ENCODE assay signal across 7 cellular contexts in the genomic region with DNA sequence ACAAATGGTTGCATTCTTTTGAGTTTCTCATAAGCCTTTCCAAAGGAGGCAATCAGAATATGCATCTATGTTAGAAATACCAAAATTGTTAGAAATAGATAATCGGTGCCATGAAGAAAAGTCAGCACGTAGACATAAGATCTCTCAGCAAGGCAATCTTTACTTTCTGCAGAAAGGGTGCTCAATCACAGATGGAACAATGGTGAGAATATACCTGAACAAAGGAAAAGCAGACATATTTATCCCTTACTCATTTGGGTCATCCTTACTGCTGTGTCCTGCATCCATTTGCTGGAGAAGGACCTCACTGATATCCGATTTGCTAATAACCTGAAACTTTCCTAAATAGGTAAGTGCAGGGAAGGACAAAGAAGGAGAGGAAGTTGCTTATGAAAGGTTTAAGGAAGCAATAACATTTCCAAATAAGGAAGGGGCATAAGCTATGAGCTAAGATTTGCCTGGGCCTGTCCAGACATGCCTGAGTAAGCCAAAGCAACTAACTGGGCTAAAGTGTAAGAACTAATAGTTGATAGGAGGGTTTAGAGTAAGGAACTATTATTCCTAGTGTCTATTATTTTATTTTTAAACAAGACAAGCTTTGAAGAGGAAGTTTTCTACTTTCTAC. TPM values are rescaled to one million over a fixed set of nuclear protein-coding genes. Genes with fewer than 3 reads are reported as not detected.
DNase-seq lines count a peak whose midpoint lies in the region; ATAC-seq and TF ChIP-seq lines count a peak whose summit lies in the region.
"Not testable (repeated sequence)": the region's sequence is repeated elsewhere in the genome, so short reads cannot be mapped to it uniquely, and the experiment has no call there.

No MANE protein-coding gene starts in this region.

- intact Hi-C loops in MCF 10A (cut with micrococcal nuclease), result not testable (repeated sequence)

- TF ChIP-seq CTCF in HEK293 (tag by site-specific recombination; IDR thresholded peaks at IDR 0.05); MCF 10A (IDR thresholded peaks at IDR 0.05; ENCODE audit: unreplicated experiment); epithelial cell of esophagus (IDR thresholded peaks at IDR 0.05; ENCODE audit: insufficient read depth, low read depth, low read length, missing control alignments): not testable (repeated sequence)

- not testable (repeated sequence) for H3K4me1 Mint-ChIP-seq in activated CD8-positive, alpha-beta T cell treated with anti-CD3 and anti-CD28 coated beads, Interleukin-2, amount 10 ng/mL, durations not matched to agents 7 days and 5 days (ENCODE audit: low read depth); MCF 10A (ENCODE audit: insufficient read depth, unreplicated experiment)

- H3K27ac Mint-ChIP-seq in activated CD8-positive, alpha-beta T cell treated with anti-CD3 and anti-CD28 coated beads, Interleukin-2, amount 10 ng/mL, durations not matched to agents 7 days and 5 days, result peak overlapping the region; percentile 33
- peak overlapping the region; percentile 83 for H3K27ac Mint-ChIP-seq in MCF 10A (ENCODE audit: low read depth, unreplicated experiment)

- TSS peak; percentile 31 for BruUV-seq in MCF 10A (replicated peaks; lab: Mats Ljungman, UMichigan)

- H3K4me3 Mint-ChIP-seq in activated CD8-positive, alpha-beta T cell treated with anti-CD3 and anti-CD28 coated beads, Interleukin-2, amount 10 ng/mL, durations not matched to agents 7 days and 5 days; MCF 10A (ENCODE audit: unreplicated experiment): not testable (repeated sequence)

- not testable (repeated sequence) for H3K36me3 Mint-ChIP-seq in activated CD8-positive, alpha-beta T cell treated with anti-CD3 and anti-CD28 coated beads, Interleukin-2, amount 10 ng/mL, durations not matched to agents 7 days and 5 days (ENCODE audit: low read depth); MCF 10A (ENCODE audit: insufficient read depth, unreplicated experiment)

- peak; percentile 7 for DNase-seq in NOMO-1 treated with DMSO at 0.1 percent for 48 hours (lab: John Stamatoyannopoulos, UW; ENCODE audit: unreplicated experiment)
- DNase-seq in activated CD8-positive, alpha-beta T cell treated with anti-CD3 and anti-CD28 coated beads, Interleukin-2, amount 10 ng/mL, durations not matched to agents 7 days and 5 days, result not testable (repeated sequence)
- peak; percentile 36 for DNase-seq in MCF 10A (ENCODE audit: unreplicated experiment)
- DNase-seq in epithelial cell of esophagus (ENCODE audit: low read depth), result peak; percentile 58
- DNase-seq in iris pigment epithelial cell (ENCODE audit: low read depth), result peak; percentile 28
- peak; percentile 17 for DNase-seq in renal cortical epithelial cell (ENCODE audit: low read depth)

- H3K9me3 Mint-ChIP-seq in activated CD8-positive, alpha-beta T cell treated with anti-CD3 and anti-CD28 coated beads, Interleukin-2, amount 10 ng/mL, durations not matched to agents 7 days and 5 days (ENCODE audit: insufficient read depth); MCF 10A (ENCODE audit: unreplicated experiment): not testable (repeated sequence)

- not testable (repeated sequence) for H3K4me1 ChIP-seq in HEK293 (ENCODE audit: control insufficient read depth, insufficient read depth, low read length)

- H3K27ac ChIP-seq in HEK293 (ENCODE audit: extremely low read depth, low read depth, low read length), result not testable (repeated sequence)

- CTCF ChIA-PET in HEK293 (lab: Yijun Ruan, JAX), result interaction anchor here (0.7 kb wide), 1 partner anchor 15 kb away, joined by 4 read pairs; no protein-coding TSS in a partner anchor
- CTCF ChIA-PET in activated CD8-positive, alpha-beta T cell treated with anti-CD3 and anti-CD28 coated beads, Interleukin-2, amount 10 ng/mL, durations not matched to agents 7 days and 5 days (lab: Charles Lee), result interaction anchor here (1.1 kb wide), 1 partner anchor 52 kb away, joined by 4 read pairs; no protein-coding TSS in a partner anchor
- CTCF ChIA-PET in MCF 10A (lab: Yijun Ruan, JAX), result interaction anchor here (0.6 to 2.9 kb wide), 8 partner anchors 12 to 493 kb away, joined by 3 to 9 read pairs (median 6); no protein-coding TSS in a partner anchor

- not testable (repeated sequence) for H3K4me3 ChIP-seq in HEK293 (ENCODE audit: low read depth, low read length); epithelial cell of esophagus (ENCODE audit: low read length)

- ATAC-seq in activated CD8-positive, alpha-beta T cell treated with anti-CD3 and anti-CD28 coated beads, Interleukin-2, amount 10 ng/mL, durations not matched to agents 7 days and 5 days, result not testable (repeated sequence)

- H3K36me3 ChIP-seq in HEK293 (ENCODE audit: control insufficient read depth in 2 of 2, insufficient read depth in 1 of 2, low read length in 2 of 2), result not testable (repeated sequence)

- H3K27me3 Mint-ChIP-seq in activated CD8-positive, alpha-beta T cell treated with anti-CD3 and anti-CD28 coated beads, Interleukin-2, amount 10 ng/mL, durations not matched to agents 7 days and 5 days (ENCODE audit: low read depth), result peaks cover 20% of the 10 kb centered on the region
- not testable (repeated sequence) for H3K27me3 Mint-ChIP-seq in MCF 10A (ENCODE audit: insufficient read depth, unreplicated experiment)

- POLR2A ChIA-PET in HEK293 (lab: Yijun Ruan, JAX); activated CD8-positive, alpha-beta T cell treated with anti-CD3 and anti-CD28 coated beads, Interleukin-2, amount 10 ng/mL, durations not matched to agents 7 days and 5 days (lab: Charles Lee): not testable (repeated sequence)
- POLR2A ChIA-PET in MCF 10A (lab: Yijun Ruan, JAX), result interaction anchor here (0.9 to 1.2 kb wide), 2 partner anchors 10 to 22 kb away, joined by 3 to 4 read pairs; no protein-coding TSS in a partner anchor

- H3K9me3 ChIP-seq in HEK293 (ENCODE audit: control insufficient read depth, insufficient read depth, low read depth, low read length), result not testable (repeated sequence)

TF ChIP-seq in HEK293, 187 proteins besides CTCF, POLR2A, EP300 and RAD21:
- TF ChIP-seq ZNF561 (tag by site-specific recombination; IDR thresholded peaks at IDR 0.05; ENCODE audit: borderline replicate concordance), result 0 out of 2 replicates have a peak, but pooled peaks have one; percentile 47
- TF ChIP-seq, protein P1, sequence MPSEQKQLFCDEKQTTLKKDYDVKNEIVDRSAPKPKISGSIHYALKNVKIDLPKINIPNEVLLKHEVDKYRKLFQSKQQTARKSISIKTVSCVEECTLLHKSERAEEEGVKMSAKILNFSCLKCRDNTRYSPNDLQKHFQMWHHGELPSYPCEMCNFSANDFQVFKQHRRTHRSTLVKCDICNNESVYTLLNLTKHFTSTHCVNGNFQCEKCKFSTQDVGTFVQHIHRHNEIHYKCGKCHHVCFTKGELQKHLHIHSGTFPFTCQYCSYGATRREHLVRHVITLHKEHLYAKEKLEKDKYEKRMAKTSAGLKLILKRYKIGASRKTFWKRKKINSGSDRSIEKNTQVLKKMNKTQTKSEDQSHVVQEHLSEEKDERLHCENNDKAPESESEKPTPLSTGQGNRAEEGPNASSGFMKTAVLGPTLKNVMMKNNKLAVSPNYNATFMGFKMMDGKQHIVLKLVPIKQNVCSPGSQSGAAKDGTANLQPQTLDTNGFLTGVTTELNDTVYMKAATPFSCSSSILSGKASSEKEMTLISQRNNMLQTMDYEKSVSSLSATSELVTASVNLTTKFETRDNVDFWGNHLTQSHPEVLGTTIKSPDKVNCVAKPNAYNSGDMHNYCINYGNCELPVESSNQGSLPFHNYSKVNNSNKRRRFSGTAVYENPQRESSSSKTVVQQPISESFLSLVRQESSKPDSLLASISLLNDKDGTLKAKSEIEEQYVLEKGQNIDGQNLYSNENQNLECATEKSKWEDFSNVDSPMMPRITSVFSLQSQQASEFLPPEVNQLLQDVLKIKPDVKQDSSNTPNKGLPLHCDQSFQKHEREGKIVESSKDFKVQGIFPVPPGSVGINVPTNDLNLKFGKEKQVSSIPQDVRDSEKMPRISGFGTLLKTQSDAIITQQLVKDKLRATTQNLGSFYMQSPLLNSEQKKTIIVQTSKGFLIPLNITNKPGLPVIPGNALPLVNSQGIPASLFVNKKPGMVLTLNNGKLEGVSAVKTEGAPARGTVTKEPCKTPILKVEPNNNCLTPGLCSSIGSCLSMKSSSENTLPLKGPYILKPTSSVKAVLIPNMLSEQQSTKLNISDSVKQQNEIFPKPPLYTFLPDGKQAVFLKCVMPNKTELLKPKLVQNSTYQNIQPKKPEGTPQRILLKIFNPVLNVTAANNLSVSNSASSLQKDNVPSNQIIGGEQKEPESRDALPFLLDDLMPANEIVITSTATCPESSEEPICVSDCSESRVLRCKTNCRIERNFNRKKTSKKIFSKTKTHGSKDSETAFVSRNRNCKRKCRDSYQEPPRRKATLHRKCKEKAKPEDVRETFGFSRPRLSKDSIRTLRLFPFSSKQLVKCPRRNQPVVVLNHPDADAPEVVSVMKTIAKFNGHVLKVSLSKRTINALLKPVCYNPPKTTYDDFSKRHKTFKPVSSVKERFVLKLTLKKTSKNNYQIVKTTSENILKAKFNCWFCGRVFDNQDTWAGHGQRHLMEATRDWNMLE (tag by site-specific recombination; conservative IDR thresholded peaks at IDR 0.05; ENCODE audit: low read depth), result 0 out of 2 replicates have a peak, but pooled peaks have one; percentile 54
- TF ChIP-seq TRIM28 (IDR thresholded peaks at IDR 0.05; ENCODE audit: borderline replicate concordance, low read length), result peak; percentile 95
- peak; percentile 99 for TF ChIP-seq SETDB1 (IDR thresholded peaks at IDR 0.05; ENCODE audit: insufficient read length, low read length)
- 0 out of 2 replicates have a peak, but pooled peaks have one; percentile 39 for TF ChIP-seq ZNF366 (tag by site-specific recombination; conservative IDR thresholded peaks at IDR 0.05)

RNA-seq across cellular contexts. Expression of a gene that starts 21.6 kb away (rescaled TPM):
- total RNA-seq in activated CD8-positive, alpha-beta T cell treated with anti-CD3 and anti-CD28 coated beads, Interleukin-2, amount 10 ng/mL, durations not matched to agents 7 days and 5 days, result under 1 TPM; 0.16 TPM
- total RNA-seq in MCF 10A (2022) (7.5 and 16.4 TPM in 2 replicates), renal cortical epithelial cell (12.9 and 17.7 TPM in 2 replicates)
